In the genomic region with DNA sequence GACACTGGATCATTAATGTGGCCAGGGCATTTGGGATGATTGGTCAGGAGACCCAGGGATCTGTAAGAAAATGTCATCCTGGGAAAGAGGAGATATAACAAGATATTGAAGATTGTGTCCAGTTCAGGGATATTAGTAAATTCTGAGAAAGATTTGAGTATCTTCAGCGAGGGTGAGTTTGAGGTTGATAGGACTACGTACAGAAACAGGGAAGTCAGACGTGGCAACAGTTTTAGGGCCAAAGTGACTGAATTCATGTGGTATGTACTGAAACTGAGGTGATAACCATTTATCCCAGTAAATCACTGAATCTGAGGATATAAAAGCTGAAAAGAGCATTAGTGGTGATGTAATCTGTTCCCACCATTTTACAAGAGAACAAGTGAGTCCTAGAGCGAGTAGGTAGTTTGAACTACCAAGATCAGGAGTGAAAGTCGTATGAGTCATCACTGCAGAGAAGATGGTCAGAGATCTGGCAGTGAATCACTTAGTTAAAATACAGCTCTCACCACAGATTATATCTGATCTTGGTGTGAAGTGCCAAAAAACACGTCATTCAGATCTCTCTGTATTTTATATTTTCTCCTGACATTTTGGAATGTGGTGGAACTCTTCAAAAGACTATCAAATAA, we compare ENCODE assay signal across 1 cellular context.
TF ChIP-seq lines count a peak whose summit lies in the region.

No MANE protein-coding gene starts in this region.

TF ChIP-seq in SK-N-SH, 30 proteins besides CTCF, POLR2A, EP300 and RAD21 (continued from another document):
- TF ChIP-seq, protein P1, sequence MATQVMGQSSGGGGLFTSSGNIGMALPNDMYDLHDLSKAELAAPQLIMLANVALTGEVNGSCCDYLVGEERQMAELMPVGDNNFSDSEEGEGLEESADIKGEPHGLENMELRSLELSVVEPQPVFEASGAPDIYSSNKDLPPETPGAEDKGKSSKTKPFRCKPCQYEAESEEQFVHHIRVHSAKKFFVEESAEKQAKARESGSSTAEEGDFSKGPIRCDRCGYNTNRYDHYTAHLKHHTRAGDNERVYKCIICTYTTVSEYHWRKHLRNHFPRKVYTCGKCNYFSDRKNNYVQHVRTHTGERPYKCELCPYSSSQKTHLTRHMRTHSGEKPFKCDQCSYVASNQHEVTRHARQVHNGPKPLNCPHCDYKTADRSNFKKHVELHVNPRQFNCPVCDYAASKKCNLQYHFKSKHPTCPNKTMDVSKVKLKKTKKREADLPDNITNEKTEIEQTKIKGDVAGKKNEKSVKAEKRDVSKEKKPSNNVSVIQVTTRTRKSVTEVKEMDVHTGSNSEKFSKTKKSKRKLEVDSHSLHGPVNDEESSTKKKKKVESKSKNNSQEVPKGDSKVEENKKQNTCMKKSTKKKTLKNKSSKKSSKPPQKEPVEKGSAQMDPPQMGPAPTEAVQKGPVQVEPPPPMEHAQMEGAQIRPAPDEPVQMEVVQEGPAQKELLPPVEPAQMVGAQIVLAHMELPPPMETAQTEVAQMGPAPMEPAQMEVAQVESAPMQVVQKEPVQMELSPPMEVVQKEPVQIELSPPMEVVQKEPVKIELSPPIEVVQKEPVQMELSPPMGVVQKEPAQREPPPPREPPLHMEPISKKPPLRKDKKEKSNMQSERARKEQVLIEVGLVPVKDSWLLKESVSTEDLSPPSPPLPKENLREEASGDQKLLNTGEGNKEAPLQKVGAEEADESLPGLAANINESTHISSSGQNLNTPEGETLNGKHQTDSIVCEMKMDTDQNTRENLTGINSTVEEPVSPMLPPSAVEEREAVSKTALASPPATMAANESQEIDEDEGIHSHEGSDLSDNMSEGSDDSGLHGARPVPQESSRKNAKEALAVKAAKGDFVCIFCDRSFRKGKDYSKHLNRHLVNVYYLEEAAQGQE (IDR thresholded peaks at IDR 0.05; ENCODE audit: low read depth, low read length), result peak; percentile 68; the same call in 1 of the 2 replicates
- TF ChIP-seq RCOR1 (IDR thresholded peaks at IDR 0.05; ENCODE audit: low read length) (peak; percentile 42; the same call in 1 of the 2 replicates), RFX5 (IDR thresholded peaks at IDR 0.05; ENCODE audit: low read length) (no peak), TEAD4 (IDR thresholded peaks at IDR 0.05; ENCODE audit: borderline replicate concordance, insufficient read depth) (peak; percentile 100), SIN3A (IDR thresholded peaks at IDR 0.05; ENCODE audit: borderline replicate concordance, low read depth, low read length) (peak; percentile 80), FOXJ3 (CRISPR knock-in tag; IDR thresholded peaks at IDR 0.05) (no peak), FOXM1 (IDR thresholded peaks at IDR 0.05; ENCODE audit: low read depth) (peak; percentile 100), RXRA (IDR thresholded peaks at IDR 0.05; ENCODE audit: borderline replicate concordance, low read depth) (peak; percentile 98), TCF12 (IDR thresholded peaks at IDR 0.05) (peak; percentile 100), ELF1 (IDR thresholded peaks at IDR 0.05) (peak; percentile 54; the same call in 1 of the 2 replicates), NFIC (IDR thresholded peaks at IDR 0.05; ENCODE audit: borderline replicate concordance) (peak; percentile 100), JUND (IDR thresholded peaks at IDR 0.05) (peak; percentile 100), EZH2phosphoT487 (IDR thresholded peaks at IDR 0.05; ENCODE audit: borderline replicate concordance, low read depth) (no peak), TAF1 (IDR thresholded peaks at IDR 0.05; ENCODE audit: borderline replicate concordance, low read depth, low read length) (peak; percentile 68; the same call in 1 of the 2 replicates), GATA2 (CRISPR knock-in tag; IDR thresholded peaks at IDR 0.05) (no peak), SMC3 (IDR thresholded peaks at IDR 0.05; ENCODE audit: low read depth, low read length) (no peak), POLR2AphosphoS5 (IDR thresholded peaks at IDR 0.05; ENCODE audit: low read depth, low read length) (peak; percentile 99)
- TF ChIP-seq, protein P2, sequence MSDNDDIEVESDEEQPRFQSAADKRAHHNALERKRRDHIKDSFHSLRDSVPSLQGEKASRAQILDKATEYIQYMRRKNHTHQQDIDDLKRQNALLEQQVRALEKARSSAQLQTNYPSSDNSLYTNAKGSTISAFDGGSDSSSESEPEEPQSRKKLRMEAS (IDR thresholded peaks at IDR 0.05; ENCODE audit: low read depth), result peak; percentile 74; the same call in 1 of the 2 replicates
- TF ChIP-seq, protein P3, sequence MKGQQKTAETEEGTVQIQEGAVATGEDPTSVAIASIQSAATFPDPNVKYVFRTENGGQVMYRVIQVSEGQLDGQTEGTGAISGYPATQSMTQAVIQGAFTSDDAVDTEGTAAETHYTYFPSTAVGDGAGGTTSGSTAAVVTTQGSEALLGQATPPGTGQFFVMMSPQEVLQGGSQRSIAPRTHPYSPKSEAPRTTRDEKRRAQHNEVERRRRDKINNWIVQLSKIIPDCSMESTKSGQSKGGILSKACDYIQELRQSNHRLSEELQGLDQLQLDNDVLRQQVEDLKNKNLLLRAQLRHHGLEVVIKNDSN (IDR thresholded peaks at IDR 0.05; ENCODE audit: borderline replicate concordance, low read depth), result peak; percentile 30; the same call in 1 of the 2 replicates
- TF ChIP-seq, protein P4, sequence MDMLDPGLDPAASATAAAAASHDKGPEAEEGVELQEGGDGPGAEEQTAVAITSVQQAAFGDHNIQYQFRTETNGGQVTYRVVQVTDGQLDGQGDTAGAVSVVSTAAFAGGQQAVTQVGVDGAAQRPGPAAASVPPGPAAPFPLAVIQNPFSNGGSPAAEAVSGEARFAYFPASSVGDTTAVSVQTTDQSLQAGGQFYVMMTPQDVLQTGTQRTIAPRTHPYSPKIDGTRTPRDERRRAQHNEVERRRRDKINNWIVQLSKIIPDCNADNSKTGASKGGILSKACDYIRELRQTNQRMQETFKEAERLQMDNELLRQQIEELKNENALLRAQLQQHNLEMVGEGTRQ (IDR thresholded peaks at IDR 0.05; ENCODE audit: borderline replicate concordance, low read depth, low read length), result no peak
- TF ChIP-seq, protein P5, sequence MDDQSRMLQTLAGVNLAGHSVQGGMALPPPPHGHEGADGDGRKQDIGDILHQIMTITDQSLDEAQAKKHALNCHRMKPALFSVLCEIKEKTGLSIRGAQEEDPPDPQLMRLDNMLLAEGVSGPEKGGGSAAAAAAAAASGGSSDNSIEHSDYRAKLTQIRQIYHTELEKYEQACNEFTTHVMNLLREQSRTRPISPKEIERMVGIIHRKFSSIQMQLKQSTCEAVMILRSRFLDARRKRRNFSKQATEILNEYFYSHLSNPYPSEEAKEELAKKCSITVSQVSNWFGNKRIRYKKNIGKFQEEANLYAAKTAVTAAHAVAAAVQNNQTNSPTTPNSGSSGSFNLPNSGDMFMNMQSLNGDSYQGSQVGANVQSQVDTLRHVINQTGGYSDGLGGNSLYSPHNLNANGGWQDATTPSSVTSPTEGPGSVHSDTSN (IDR thresholded peaks at IDR 0.05), result peak; percentile 99
- TF ChIP-seq, protein P6, sequence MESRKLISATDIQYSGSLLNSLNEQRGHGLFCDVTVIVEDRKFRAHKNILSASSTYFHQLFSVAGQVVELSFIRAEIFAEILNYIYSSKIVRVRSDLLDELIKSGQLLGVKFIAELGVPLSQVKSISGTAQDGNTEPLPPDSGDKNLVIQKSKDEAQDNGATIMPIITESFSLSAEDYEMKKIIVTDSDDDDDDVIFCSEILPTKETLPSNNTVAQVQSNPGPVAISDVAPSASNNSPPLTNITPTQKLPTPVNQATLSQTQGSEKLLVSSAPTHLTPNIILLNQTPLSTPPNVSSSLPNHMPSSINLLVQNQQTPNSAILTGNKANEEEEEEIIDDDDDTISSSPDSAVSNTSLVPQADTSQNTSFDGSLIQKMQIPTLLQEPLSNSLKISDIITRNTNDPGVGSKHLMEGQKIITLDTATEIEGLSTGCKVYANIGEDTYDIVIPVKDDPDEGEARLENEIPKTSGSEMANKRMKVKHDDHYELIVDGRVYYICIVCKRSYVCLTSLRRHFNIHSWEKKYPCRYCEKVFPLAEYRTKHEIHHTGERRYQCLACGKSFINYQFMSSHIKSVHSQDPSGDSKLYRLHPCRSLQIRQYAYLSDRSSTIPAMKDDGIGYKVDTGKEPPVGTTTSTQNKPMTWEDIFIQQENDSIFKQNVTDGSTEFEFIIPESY (IDR thresholded peaks at IDR 0.05; ENCODE audit: borderline replicate concordance, low read depth), result peak; percentile 94
- TF ChIP-seq, protein P7, sequence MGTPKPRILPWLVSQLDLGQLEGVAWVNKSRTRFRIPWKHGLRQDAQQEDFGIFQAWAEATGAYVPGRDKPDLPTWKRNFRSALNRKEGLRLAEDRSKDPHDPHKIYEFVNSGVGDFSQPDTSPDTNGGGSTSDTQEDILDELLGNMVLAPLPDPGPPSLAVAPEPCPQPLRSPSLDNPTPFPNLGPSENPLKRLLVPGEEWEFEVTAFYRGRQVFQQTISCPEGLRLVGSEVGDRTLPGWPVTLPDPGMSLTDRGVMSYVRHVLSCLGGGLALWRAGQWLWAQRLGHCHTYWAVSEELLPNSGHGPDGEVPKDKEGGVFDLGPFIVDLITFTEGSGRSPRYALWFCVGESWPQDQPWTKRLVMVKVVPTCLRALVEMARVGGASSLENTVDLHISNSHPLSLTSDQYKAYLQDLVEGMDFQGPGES (IDR thresholded peaks at IDR 0.05; ENCODE audit: low read depth, low read length), result no peak
